ENCODE assay signal across 8 cellular contexts in genomic region chr7:2452074-2452507, GRCh38. TPM values are rescaled to one million over a fixed set of nuclear protein-coding genes. Genes with fewer than 3 reads are reported as not detected.
DNase-seq lines count a peak whose midpoint lies in the region; ATAC-seq and TF ChIP-seq lines count a peak whose summit lies in the region.

No MANE protein-coding gene starts in this region.

- H3K4me1 Mint-ChIP-seq in Calu3 (ENCODE audit: low read depth, unreplicated experiment) (peaks cover 13% of the 10 kb centered on the region), progenitor cell of endocrine pancreas (ENCODE audit: low read depth) (no peaks in the 10 kb centered on the region)
- H3K4me1 Mint-ChIP-seq in stimulated activated effector memory CD8-positive, alpha-beta T cell treated with anti-CD3 and anti-CD28 coated beads, Interleukin-12 subunit alpha, Interleukin-12 subunit beta, amount 100 ng/mL, for 72 hours: peaks cover 19% of the 10 kb centered on the region

- intact Hi-C loops in Calu3 (cut with micrococcal nuclease; ENCODE audit: unreplicated experiment): no loop called here
- intact Hi-C loops in heart right ventricle (cut with DNase I): loop anchor here in 6 of 10 donors (5.0 to 10.0 kb wide), 3 partner anchors 113 to 233 kb away; partner anchors contain the start of gene AMZ1 (in 2 of the 6)

- H3K4me3 ChIP-seq in SJCRH30 (peak overlapping the region; percentile 41), heart right ventricle (peak overlapping the region in 9 of 10 donors; percentile 32 to 58 (median 55))

- H3K4me3 Mint-ChIP-seq in Calu3 (ENCODE audit: low read depth, unreplicated experiment): peak overlapping the region; percentile 50
- peak overlapping the region; percentile 69 for H3K4me3 Mint-ChIP-seq in stimulated activated effector memory CD8-positive, alpha-beta T cell treated with anti-CD3 and anti-CD28 coated beads, Interleukin-12 subunit alpha, Interleukin-12 subunit beta, amount 100 ng/mL, for 72 hours
- no peak overlapping the region for H3K4me3 Mint-ChIP-seq in progenitor cell of endocrine pancreas (ENCODE audit: low read depth)

- TF ChIP-seq CTCF in Calu3 (IDR thresholded peaks at IDR 0.05; ENCODE audit: unreplicated experiment): no peak
- TF ChIP-seq CTCF in heart right ventricle (IDR thresholded peaks at IDR 0.05): no peak
- TF ChIP-seq CTCF in progenitor cell of endocrine pancreas (IDR thresholded peaks at IDR 0.05; ENCODE audit: unreplicated experiment): no peak

- BruUV-seq in Calu3 (replicated peaks; lab: Mats Ljungman, UMichigan): no TSS peak

- ATAC-seq in GM21390 (IDR thresholded peaks at IDR 0.05; ENCODE audit: unreplicated experiment) (peak; percentile 27), heart right ventricle (peak; percentile 28 to 63 (median 43)), HG03439 (IDR thresholded peaks at IDR 0.05; ENCODE audit: unreplicated experiment) (no peak)
- ATAC-seq in stimulated activated effector memory CD8-positive, alpha-beta T cell treated with anti-CD3 and anti-CD28 coated beads, Interleukin-12 subunit alpha, Interleukin-12 subunit beta, amount 100 ng/mL, for 72 hours: peak; percentile 58

- H3K27me3 ChIP-seq in SJCRH30 (no peaks in the 10 kb centered on the region), heart right ventricle (no peaks in the 10 kb centered on the region)

- no peak overlapping the region for H3K27ac ChIP-seq in SJCRH30
- H3K27ac ChIP-seq in heart right ventricle: peak overlapping the region in 3 of 10 donors; percentile 8 to 62 (median 44)

- H3K36me3 ChIP-seq in SJCRH30 (no peaks in the 10 kb centered on the region), heart right ventricle (peaks cover 0 to 2% (median 0%) of the 10 kb centered on the region in 9 donors)

- CTCF ChIA-PET in Calu3 (lab: Charles Lee): interaction anchor here (0.8 to 3.2 kb wide), 15 partner anchors 11 to 259 kb away, joined by 3 to 69 read pairs (median 5); partner anchors contain the start of gene TTYH3

- 33 to 37% methylated on average over 16 of the region's 16 CpGs for WGBS in heart right ventricle, 2 donors

- H3K36me3 Mint-ChIP-seq in Calu3 (ENCODE audit: insufficient read depth, unreplicated experiment) (peaks cover 21% of the 10 kb centered on the region), progenitor cell of endocrine pancreas (ENCODE audit: insufficient read depth) (no peaks in the 10 kb centered on the region)
- no peaks in the 10 kb centered on the region for H3K36me3 Mint-ChIP-seq in stimulated activated effector memory CD8-positive, alpha-beta T cell treated with anti-CD3 and anti-CD28 coated beads, Interleukin-12 subunit alpha, Interleukin-12 subunit beta, amount 100 ng/mL, for 72 hours

- H3K9me3 ChIP-seq in SJCRH30 (replicated peaks): no peaks in the 10 kb centered on the region
- peaks cover 0 to 9% (median 0%) of the 10 kb centered on the region in 11 donors for H3K9me3 ChIP-seq in heart right ventricle

- H3K27ac Mint-ChIP-seq in Calu3 (ENCODE audit: unreplicated experiment) (peak overlapping the region; percentile 53), progenitor cell of endocrine pancreas (no peak overlapping the region)
- H3K27ac Mint-ChIP-seq in stimulated activated effector memory CD8-positive, alpha-beta T cell treated with anti-CD3 and anti-CD28 coated beads, Interleukin-12 subunit alpha, Interleukin-12 subunit beta, amount 100 ng/mL, for 72 hours: no peak overlapping the region

- H3K9me3 Mint-ChIP-seq in Calu3 (ENCODE audit: low read depth, unreplicated experiment) (peaks cover 3% of the 10 kb centered on the region), progenitor cell of endocrine pancreas (ENCODE audit: low read depth) (no peaks in the 10 kb centered on the region)
- H3K9me3 Mint-ChIP-seq in stimulated activated effector memory CD8-positive, alpha-beta T cell treated with anti-CD3 and anti-CD28 coated beads, Interleukin-12 subunit alpha, Interleukin-12 subunit beta, amount 100 ng/mL, for 72 hours: no peaks in the 10 kb centered on the region

- H3K27me3 Mint-ChIP-seq in Calu3 (ENCODE audit: unreplicated experiment): no peaks in the 10 kb centered on the region
- no peaks in the 10 kb centered on the region for H3K27me3 Mint-ChIP-seq in progenitor cell of endocrine pancreas

- DNase-seq in Calu3 (peak; percentile 55), SJCRH30 (peak; percentile 36 to 52), heart right ventricle (no peak), cerebellum (ENCODE audit: low spot score) (no peak), progenitor cell of endocrine pancreas (ENCODE audit: low spot score, unreplicated experiment) (no peak)
- DNase-seq in stimulated activated effector memory CD8-positive, alpha-beta T cell treated with anti-CD3 and anti-CD28 coated beads, Interleukin-12 subunit alpha, Interleukin-12 subunit beta, amount 100 ng/mL, for 72 hours (ENCODE audit: low spot score in 2 of 2): peak in 1 of 2 donors; percentile 69

- no peaks in the 10 kb centered on the region; the same call in 1 of the 2 replicates for H3K4me1 ChIP-seq in SJCRH30
- peaks cover 7 to 15% (median 11%) of the 10 kb centered on the region in 9 donors for H3K4me1 ChIP-seq in heart right ventricle

RNA-seq across cellular contexts. Expression of gene GRIFIN, which starts 24.1 kb away (rescaled TPM):
- total RNA-seq in Calu3 (2022) (not detected in 2 replicates), heart right ventricle (not detected), cerebellum (not detected), progenitor cell of endocrine pancreas (not detected in 2 replicates)
- not detected in 2 replicates for total RNA-seq in SJCRH30 (2014; rRNA removed; shearing (Covaris generic))
- not detected for polyA plus RNA-seq in heart right ventricle

RNA-seq across cellular contexts. Expression of gene CHST12, which starts 48.7 kb away (rescaled TPM):
- total RNA-seq in Calu3 (2022) (19.9 and 21.2 TPM in 2 replicates), heart right ventricle (10 to 100 TPM; 12.4 to 17.2 (median 14.0) TPM), cerebellum (5.4 TPM), progenitor cell of endocrine pancreas (16.7 and 17.0 TPM in 2 replicates)
- 7.4 and 7.8 TPM in 2 replicates for total RNA-seq in SJCRH30 (2014; rRNA removed; shearing (Covaris generic))
- 10 to 100 TPM; 13.9 to 15.2 TPM for polyA plus RNA-seq in heart right ventricle

Comparison
In these comparisons a context has a peak if more than half of its experiments do, and no peak if none do; other contexts are left out.
1. DNase-seq: peak in Calu3 (single experiment) and SJCRH30 (2 of 2); none in heart right ventricle (0 of 2), cerebellum (single experiment) and progenitor cell of endocrine pancreas (single experiment).